ENCODE assay signal across 17 cellular contexts in the genomic region with DNA sequence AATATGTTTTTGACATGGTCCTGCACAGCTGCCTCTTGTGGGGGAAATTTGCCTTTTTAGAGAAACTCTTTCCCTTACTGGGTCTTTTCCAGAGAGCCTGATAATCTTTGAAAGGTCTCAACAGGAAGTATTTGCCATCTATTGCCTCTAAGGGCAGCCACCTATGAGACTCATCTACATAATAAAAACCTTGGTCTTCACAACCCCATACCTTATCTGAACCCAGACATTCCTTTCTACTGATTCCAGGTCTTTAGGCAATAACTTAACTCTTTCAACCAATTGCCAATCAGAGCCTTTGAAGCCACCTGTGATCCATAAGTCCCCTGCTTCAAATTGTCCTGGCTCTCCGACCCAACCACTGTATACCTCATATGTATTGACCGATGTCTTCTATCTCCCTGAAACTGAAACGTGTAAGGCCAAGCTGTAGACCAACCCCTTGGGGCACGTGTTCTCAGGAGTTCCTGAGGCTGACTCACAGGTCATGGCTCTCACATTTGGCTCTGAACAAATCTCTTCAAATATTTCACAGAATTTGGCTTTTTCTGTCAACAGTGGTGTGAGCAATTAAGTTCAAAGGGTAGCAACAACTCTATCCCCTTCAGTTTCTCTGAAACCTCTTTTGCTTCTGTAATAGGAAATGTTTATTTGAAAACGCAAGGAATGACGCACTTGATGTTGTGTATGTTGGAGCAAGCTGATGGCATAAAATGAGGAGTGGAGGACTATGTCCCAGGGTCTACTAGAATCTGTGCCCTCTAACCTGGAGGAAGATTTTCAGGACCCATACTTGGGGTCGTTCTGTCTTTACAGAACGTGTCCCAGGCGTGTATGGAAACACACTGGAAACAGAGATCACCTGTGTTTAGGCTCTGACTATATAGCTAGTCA. TPM values are rescaled to one million over a fixed set of nuclear protein-coding genes. Genes with fewer than 3 reads are reported as not detected.
A peak's percentile ranks its signal among the peaks of the same experiment; 100 is the strongest.
DNase-seq lines count a peak whose midpoint lies in the region; ATAC-seq and TF ChIP-seq lines count a peak whose summit lies in the region.
"Had no signal": no experiment of that assay in that cellular context is flagged by ENCODE, and none has a peak within 500 bp of the region (broad histone marks: within the 10 kb centered on the region; RNA-seq: fewer than 3 reads in every experiment).

No MANE protein-coding gene starts in this region.

- H3K14ac ChIP-seq in mesenchymal stem cell (ENCODE audit: low read length in 2 of 2): no peak overlapping the region

- TF ChIP-seq CTCF in endodermal cell (conservative IDR thresholded peaks at IDR 0.05): no peak

- ATAC-seq in HG02973 (IDR thresholded peaks at IDR 0.05; ENCODE audit: unreplicated experiment): no peak

- H2BK120ac ChIP-seq in mesenchymal stem cell (ENCODE audit: low read depth, low read length): no peak overlapping the region

- H3K9ac ChIP-seq in endodermal cell (ENCODE audit: extremely low read depth, low read length, poor library complexity, severe bottlenecking) (no peak overlapping the region), mesenchymal stem cell (ENCODE audit: low read length) (no peak overlapping the region)
- H3K9ac ChIP-seq: parathyroid adenoma had no signal

- peaks cover 2% of the 10 kb centered on the region for H3K9me3 Mint-ChIP-seq in endodermal cell
- H3K9me3 Mint-ChIP-seq: activated CD4-positive, alpha-beta memory T cell treated with anti-CD3 and anti-CD28 coated beads for 36 hours had no signal

- H3K27ac ChIP-seq in endodermal cell (ENCODE audit: low read depth, low read length) (no peak overlapping the region), mesenchymal stem cell (ENCODE audit: low read length, poor library complexity, severe bottlenecking) (no peak overlapping the region)
- H3K27ac ChIP-seq: parathyroid adenoma, SJSA1 had no signal

- peaks cover 35% of the 10 kb centered on the region for H3K27me3 Mint-ChIP-seq in endodermal cell (ENCODE audit: insufficient read depth)

- DNase-seq in ELR (ENCODE audit: low read depth) (peak; percentile 57), NCI-H226 (peak; percentile 55), endodermal cell (peak; percentile 64), mesenchymal stem cell (peak; percentile 48)
- DNase-seq in activated naive CD4-positive, alpha-beta T cell (lab: John Stamatoyannopoulos, UW): no peak
- DNase-seq in central memory CD4-positive, alpha-beta T cell: no peak
- no peak for DNase-seq in activated CD4-positive, CD25-positive, alpha-beta regulatory T cell (lab: John Stamatoyannopoulos, UW)
- DNase-seq: activated CD4-positive, alpha-beta memory T cell treated with anti-CD3 and anti-CD28 coated beads for 36 hours; AML-193; aorta; dermis blood vessel endothelial cell; NCI-H2081; stimulated activated CD4-positive, alpha-beta T cell treated with anti-CD3 and anti-CD28 coated beads, Interleukin-12 subunit alpha, Interleukin-12 subunit beta, amount 100 ng/mL, for 4 hours; T1000 had no signal

- H2BK5ac ChIP-seq in mesenchymal stem cell (ENCODE audit: low read depth, low read length, poor library complexity, severe bottlenecking): no peak overlapping the region

- 76 to 77% methylated on average over 9 of the region's 9 CpGs for whole genome bisulfite sequencing in endodermal cell (ENCODE audit: insufficient coverage in 1 of 2, insufficient read length in 1 of 2), 2 experiments
- 60% methylated on average over 9 of the region's 9 CpGs for WGBS in mesenchymal stem cell

- H3K9me3 ChIP-seq in endodermal cell (ENCODE audit: control insufficient read depth, low read length) (peaks cover 7% of the 10 kb centered on the region), mesenchymal stem cell (ENCODE audit: control insufficient read depth, low read length) (no peaks in the 10 kb centered on the region)
- H3K9me3 ChIP-seq: SJSA1 had no signal

- H3K4me2 ChIP-seq in mesenchymal stem cell (ENCODE audit: low read length, poor library complexity, severe bottlenecking): no peak overlapping the region

- no peak overlapping the region for H3K27ac Mint-ChIP-seq in endodermal cell
- H3K27ac Mint-ChIP-seq: activated CD4-positive, alpha-beta memory T cell treated with anti-CD3 and anti-CD28 coated beads for 36 hours had no signal

- no peak overlapping the region for H2AFZ ChIP-seq in mesenchymal stem cell (ENCODE audit: low read depth, low read length)
- H2AFZ ChIP-seq: parathyroid adenoma had no signal

- H3K23ac ChIP-seq in mesenchymal stem cell (ENCODE audit: low read length in 2 of 2): no peak overlapping the region

- H2BK12ac ChIP-seq in mesenchymal stem cell (ENCODE audit: low read length in 2 of 2): no peak overlapping the region

- no peak overlapping the region for H4K91ac ChIP-seq in mesenchymal stem cell (ENCODE audit: low read length)

- no peaks in the 10 kb centered on the region for H3K4me1 ChIP-seq in endodermal cell (ENCODE audit: control insufficient read depth, insufficient read depth, low read length)
- no peaks in the 10 kb centered on the region for H3K4me1 ChIP-seq in mesenchymal stem cell (ENCODE audit: control insufficient read depth, insufficient read depth, low read depth, low read length)
- H3K4me1 ChIP-seq: SJSA1 had no signal

- H3K36me3 Mint-ChIP-seq in endodermal cell (ENCODE audit: low read depth): no peaks in the 10 kb centered on the region
- H3K36me3 Mint-ChIP-seq: activated CD4-positive, alpha-beta memory T cell treated with anti-CD3 and anti-CD28 coated beads for 36 hours had no signal

- no peak overlapping the region for H2BK15ac ChIP-seq in mesenchymal stem cell (ENCODE audit: low read depth, poor library complexity, severe bottlenecking)

- H4K8ac ChIP-seq in mesenchymal stem cell (ENCODE audit: low read length): no peak overlapping the region

- H3K18ac ChIP-seq in mesenchymal stem cell (ENCODE audit: low read depth in 1 of 2, low read length in 2 of 2): no peak overlapping the region

- no peak overlapping the region for H3K4me3 Mint-ChIP-seq in endodermal cell
- H3K4me3 Mint-ChIP-seq: activated CD4-positive, alpha-beta memory T cell treated with anti-CD3 and anti-CD28 coated beads for 36 hours had no signal

- H3K36me3 ChIP-seq in endodermal cell (ENCODE audit: control insufficient read depth, insufficient read depth, low read length) (no peaks in the 10 kb centered on the region), mesenchymal stem cell (ENCODE audit: control insufficient read depth in 1 of 2, insufficient read depth in 2 of 2, low read depth in 1 of 2, low read length in 2 of 2) (no peaks in the 10 kb centered on the region)
- H3K36me3 ChIP-seq: SJSA1 had no signal

- H3K4ac ChIP-seq in mesenchymal stem cell (ENCODE audit: low read depth in 1 of 2, low read length in 2 of 2): no peak overlapping the region

- H3K27me3 ChIP-seq in endodermal cell (ENCODE audit: control insufficient read depth, insufficient read depth, low read length, poor library complexity, severe bottlenecking) (peaks cover 8% of the 10 kb centered on the region), mesenchymal stem cell (ENCODE audit: control insufficient read depth in 1 of 2, insufficient read depth in 1 of 2, low read length in 2 of 2) (peaks cover 21 to 26% of the 10 kb centered on the region in 2 experiments)
- H3K27me3 ChIP-seq: SJSA1 had no signal

- H3K4me3 ChIP-seq in endodermal cell (ENCODE audit: low read length) (no peak overlapping the region), mesenchymal stem cell (ENCODE audit: insufficient read depth in 1 of 2, low read depth in 1 of 2, low read length in 2 of 2) (no peak overlapping the region)
- H3K4me3 ChIP-seq: SJSA1 had no signal

- H2AK5ac ChIP-seq in mesenchymal stem cell (ENCODE audit: low read length, severe bottlenecking): no peak overlapping the region

- no peaks in the 10 kb centered on the region for H3K79me1 ChIP-seq in mesenchymal stem cell (replicated peaks; ENCODE audit: low read length, poor library complexity, severe bottlenecking)

- peaks cover 12% of the 10 kb centered on the region for H3K4me1 Mint-ChIP-seq in endodermal cell

RNA-seq across cellular contexts. Expression of a gene that starts 49.2 kb away (rescaled TPM):
- 100 to 1,000 TPM; 267 to 339 TPM for total RNA-seq in endodermal cell
- polyA plus RNA-seq in endodermal cell (2013, experiment 1 of 2): 276 TPM
- 252 TPM for polyA plus RNA-seq in endodermal cell (2013, experiment 2 of 2)
- polyA plus RNA-seq in mesenchymal stem cell (2013, experiment 1 of 2): 243 TPM
- 253 TPM for polyA plus RNA-seq in mesenchymal stem cell (2013, experiment 2 of 2)

Comparison
In these comparisons a context has a peak if more than half of its experiments do, and no peak if none do; other contexts are left out.
1. DNase-seq: peak in ELR (single experiment), NCI-H226 (single experiment), endodermal cell (single experiment) and mesenchymal stem cell (single experiment); none in activated naive CD4-positive, alpha-beta T cell (0 of 4), central memory CD4-positive, alpha-beta T cell (single experiment) and activated CD4-positive, CD25-positive, alpha-beta regulatory T cell (0 of 4).